In genomic region chr14:30980106-30980704, GRCh38 we compare ENCODE assay signal across 8 cellular contexts. TPM values are rescaled to one million over a fixed set of nuclear protein-coding genes. Genes with fewer than 3 reads are reported as not detected.
A peak's percentile ranks its signal among the peaks of the same experiment; 100 is the strongest.
DNase-seq lines count a peak whose midpoint lies in the region; ATAC-seq, FAIRE-seq and TF ChIP-seq lines count a peak whose summit lies in the region.
"Not testable (repeated sequence)": the region's sequence is repeated elsewhere in the genome, so short reads cannot be mapped to it uniquely, and the experiment has no call there.

No MANE protein-coding gene starts in this region.

- not testable (repeated sequence) for H3K27me3 ChIP-seq in RWPE2 (ENCODE audit: insufficient read depth, poor library complexity, severe bottlenecking); mesendoderm (ENCODE audit: insufficient read depth, low read length, poor library complexity)

- H3K27ac Mint-ChIP-seq in stimulated activated effector memory CD8-positive, alpha-beta T cell treated with anti-CD3 and anti-CD28 coated beads, Interleukin-12 subunit alpha, Interleukin-12 subunit beta, amount 100 ng/mL, for 72 hours, result not testable (repeated sequence)

- TF ChIP-seq POLR2A in H54 (IDR thresholded peaks at IDR 0.05; ENCODE audit: low read depth, low read length), result not testable (repeated sequence)

- H3K18ac ChIP-seq in mesendoderm (ENCODE audit: low read length), result not testable (repeated sequence)

- not testable (repeated sequence) for H3K9me3 Mint-ChIP-seq in stimulated activated effector memory CD8-positive, alpha-beta T cell treated with anti-CD3 and anti-CD28 coated beads, Interleukin-12 subunit alpha, Interleukin-12 subunit beta, amount 100 ng/mL, for 72 hours

- H3K79me1 ChIP-seq in mesendoderm (ENCODE audit: low read length), result not testable (repeated sequence)

- not testable (repeated sequence) for H3K4me1 ChIP-seq in RWPE2 (ENCODE audit: insufficient read depth, poor library complexity, severe bottlenecking); mesendoderm (ENCODE audit: control insufficient read depth, low read depth, low read length)

- not testable (repeated sequence) for H3K36me3 ChIP-seq in RWPE2 (ENCODE audit: low read depth); mesendoderm (ENCODE audit: control insufficient read depth, insufficient read depth, low read length)

- peak; percentile 77 for FAIRE-seq in H54 (lab: Jason Lieb, UNC)

- not testable (repeated sequence) for H4K8ac ChIP-seq in mesendoderm (ENCODE audit: low read depth, low read length)

- H3K4me3 ChIP-seq in RWPE2 (ENCODE audit: severe bottlenecking); mesendoderm (ENCODE audit: low read length): not testable (repeated sequence)

- H3K4me2 ChIP-seq in mesendoderm (ENCODE audit: low read length), result not testable (repeated sequence)

- not testable (repeated sequence) for H3K4ac ChIP-seq in mesendoderm (ENCODE audit: low read depth, low read length)

- WGBS in mesendoderm (ENCODE audit: extremely low coverage, insufficient coverage, low lambda C conversion rate), result no CpG with 5 or more reads among the region's 13 CpGs

- H2BK15ac ChIP-seq in mesendoderm (replicated peaks; ENCODE audit: low read depth), result not testable (repeated sequence)

- H3K23ac ChIP-seq in mesendoderm (ENCODE audit: low read length), result not testable (repeated sequence)

- H3K79me2 ChIP-seq in mesendoderm (ENCODE audit: control insufficient read depth, insufficient read depth, low read length), result peaks cover 51% of the 10 kb centered on the region

- H2BK5ac ChIP-seq in mesendoderm (ENCODE audit: low read length), result not testable (repeated sequence)

- H3K4me1 Mint-ChIP-seq in stimulated activated effector memory CD8-positive, alpha-beta T cell treated with anti-CD3 and anti-CD28 coated beads, Interleukin-12 subunit alpha, Interleukin-12 subunit beta, amount 100 ng/mL, for 72 hours, result not testable (repeated sequence)

- H4K5ac ChIP-seq in mesendoderm (ENCODE audit: low read length), result not testable (repeated sequence)

- DNase-seq in D341Med (ENCODE audit: low spot score) (peak; percentile 60), H54 (ENCODE audit: insufficient read length, low spot score) (peak; percentile 9), NCI-H1092 treated with DMSO at 0.1 percent for 48 hours (lab: John Stamatoyannopoulos, UW) (peak; percentile 34), activated gamma-delta T cell treated with Interleukin-2 at 50 U/mL for 16 hours (peak; percentile 16), fibroblast of gingiva (ENCODE audit: low read depth) (peak; percentile 74), mesendoderm (peak; percentile 75)
- DNase-seq in RWPE2 (ENCODE audit: low spot score); stimulated activated effector memory CD8-positive, alpha-beta T cell treated with anti-CD3 and anti-CD28 coated beads, Interleukin-12 subunit alpha, Interleukin-12 subunit beta, amount 100 ng/mL, for 72 hours (ENCODE audit: low spot score in 2 of 2): not testable (repeated sequence)

- not testable (repeated sequence) for H3K4me3 Mint-ChIP-seq in stimulated activated effector memory CD8-positive, alpha-beta T cell treated with anti-CD3 and anti-CD28 coated beads, Interleukin-12 subunit alpha, Interleukin-12 subunit beta, amount 100 ng/mL, for 72 hours

- not testable (repeated sequence) for H2AK5ac ChIP-seq in mesendoderm (ENCODE audit: low read length)

- TF ChIP-seq CTCF in RWPE2 (IDR thresholded peaks at IDR 0.05; ENCODE audit: poor library complexity, severe bottlenecking), result peak; percentile 95

- H3K9ac ChIP-seq in mesendoderm (ENCODE audit: low read length), result not testable (repeated sequence)

- peak; percentile 83 for ATAC-seq in RWPE2 (ENCODE audit: low read depth)
- ATAC-seq in stimulated activated effector memory CD8-positive, alpha-beta T cell treated with anti-CD3 and anti-CD28 coated beads, Interleukin-12 subunit alpha, Interleukin-12 subunit beta, amount 100 ng/mL, for 72 hours, result peak; percentile 77

- H3K36me3 Mint-ChIP-seq in stimulated activated effector memory CD8-positive, alpha-beta T cell treated with anti-CD3 and anti-CD28 coated beads, Interleukin-12 subunit alpha, Interleukin-12 subunit beta, amount 100 ng/mL, for 72 hours, result not testable (repeated sequence)

- peak overlapping the region; percentile 6 for H3K27ac ChIP-seq in RWPE2 (ENCODE audit: poor library complexity, severe bottlenecking)
- not testable (repeated sequence) for H3K27ac ChIP-seq in mesendoderm (ENCODE audit: low read depth, low read length)

- not testable (repeated sequence) for H3K56ac ChIP-seq in mesendoderm (ENCODE audit: low read length)

- not testable (repeated sequence) for H3K9me3 ChIP-seq in RWPE2 (ENCODE audit: severe bottlenecking)

- H2BK120ac ChIP-seq in mesendoderm (ENCODE audit: low read depth, low read length), result not testable (repeated sequence)

RNA-seq across cellular contexts. Expression of gene AP4S1, which starts 45.2 kb away (rescaled TPM):
- 10.3 TPM for polyA plus RNA-seq in mesendoderm (2013, experiment 1 of 2)
- polyA plus RNA-seq in mesendoderm (2013, experiment 2 of 2), result 9.5 TPM

RNA-seq across cellular contexts. Expression of gene STRN3, which starts 46.0 kb away (rescaled TPM):
- polyA plus RNA-seq in mesendoderm (2013, experiment 1 of 2), result 31.7 TPM
- 30.9 TPM for polyA plus RNA-seq in mesendoderm (2013, experiment 2 of 2)
